ENCODE assay signal across 23 cellular contexts in genomic region chr9:127731938-127732337, GRCh38. TPM values are rescaled to one million over a fixed set of nuclear protein-coding genes. Genes with fewer than 3 reads are reported as not detected.
DNase-seq lines count a peak whose midpoint lies in the region; ATAC-seq and TF ChIP-seq lines count a peak whose summit lies in the region.
"Had no signal": no experiment of that assay in that cellular context is flagged by ENCODE, and none has a peak within 500 bp of the region (broad histone marks: within the 10 kb centered on the region; RNA-seq: fewer than 3 reads in every experiment).

No MANE protein-coding gene starts in this region.

- H3K9me3 ChIP-seq in right cardiac atrium (ENCODE audit: control insufficient read depth, low read length) = no peaks in the 10 kb centered on the region
- no peaks in the 10 kb centered on the region for H3K9me3 ChIP-seq in heart left ventricle
- H3K9me3 ChIP-seq: MG63, Peyer's patch had no signal

- H3K4me3 ChIP-seq in right cardiac atrium (ENCODE audit: low read length) (no peak overlapping the region), heart left ventricle (no peak overlapping the region)
- H3K4me3 ChIP-seq: MG63, Peyer's patch, SK-N-MC had no signal

- H3K36me3 Mint-ChIP-seq in type B pancreatic cell = no peaks in the 10 kb centered on the region

- peaks cover 6% of the 10 kb centered on the region for H3K4me1 ChIP-seq in right cardiac atrium (ENCODE audit: control insufficient read depth, insufficient read depth, low read length)
- peaks cover 0 to 24% (median 13%) of the 10 kb centered on the region in 12 donors for H3K4me1 ChIP-seq in heart left ventricle

- no peak for TF ChIP-seq POLR2A in heart left ventricle (IDR thresholded peaks at IDR 0.05)

- no peak for ATAC-seq in right cardiac atrium
- no peak for ATAC-seq in heart left ventricle

- 65% methylated on average over 16 of the region's 16 CpGs for WGBS in right cardiac atrium
- 72 to 85% (median 77%) methylated on average over 10 to 16 of the region's 16 CpGs for whole genome bisulfite sequencing in heart left ventricle, 4 donors

- TF ChIP-seq CTCF in heart left ventricle (IDR thresholded peaks at IDR 0.05) (no peak), type B pancreatic cell (conservative IDR thresholded peaks at IDR 0.05) (no peak)

- in situ Hi-C loops in KBM-7 (cut with MboI; ENCODE audit: low pct_unique_long_range_greater_than_20kb, low sequenced_read_pairs) = no loop called here

- peaks cover 0 to 23% (median 17%) of the 10 kb centered on the region in 9 donors for H3K36me3 ChIP-seq in heart left ventricle
- H3K36me3 ChIP-seq: MG63 had no signal

- H3K27me3 ChIP-seq in right cardiac atrium (ENCODE audit: control insufficient read depth, insufficient read depth) (no peaks in the 10 kb centered on the region), heart left ventricle (no peaks in the 10 kb centered on the region)
- H3K27me3 ChIP-seq: MG63, Peyer's patch had no signal

- H3K4me3 Mint-ChIP-seq in type B pancreatic cell = no peak overlapping the region
- H3K4me3 Mint-ChIP-seq: CD14-positive monocyte had no signal

- no peaks in the 10 kb centered on the region for H3K9me3 Mint-ChIP-seq in type B pancreatic cell

- intact Hi-C loops in right cardiac atrium (cut with DNase I) = loop anchor here (5.0 to 10.0 kb wide), 4 partner anchors 140 to 193 kb away; partner anchors contain the start of gene AK1 (in 2 of the 4)
- intact Hi-C loops in heart left ventricle (cut with DNase I) = loop anchor here in 9 of 10 donors (2.0 to 10.0 kb wide), 8 partner anchors 65 to 230 kb away; no protein-coding TSS in a partner anchor

- H3K4me1 Mint-ChIP-seq in type B pancreatic cell (ENCODE audit: unreplicated experiment) = peaks cover 11% of the 10 kb centered on the region

- no peak overlapping the region for H3K27ac Mint-ChIP-seq in type B pancreatic cell

- DNase-seq in right cardiac atrium (peak in 2 of 3 donors; percentile 22 to 56), heart left ventricle (no peak), cerebellum (ENCODE audit: low spot score) (peak; percentile 30), type B pancreatic cell (ENCODE audit: extremely low spot score, unreplicated experiment) (peak; percentile 64), NCI-H69 (lab: John Stamatoyannopoulos, UW) (no peak), KBM-7 (no peak)
- DNase-seq: 8988T; DMS79 treated with DMSO at 0.1 percent for 48 hours; Kasumi-1; MG63; NCI-H1048; NCI-H1436 treated with DMSO at 0.1 percent for 48 hours; NCI-H2029; NCI-H2171; NCI-H526 treated with DMSO at 0.1 percent for 48 hours; NK-92 treated with Interleukin-12 subunit alpha and Interleukin-12 subunit beta, amount 100 ng/mL, for 24 hours; Peyer's patch; Right ventricle myocardium superior had no signal

- no peaks in the 10 kb centered on the region for H3K27me3 Mint-ChIP-seq in type B pancreatic cell

- H3K27ac ChIP-seq in right cardiac atrium (ENCODE audit: low read length) (no peak overlapping the region), heart left ventricle (no peak overlapping the region)
- H3K27ac ChIP-seq: Peyer's patch, SK-N-MC had no signal

RNA-seq across cellular contexts. Expression of gene TOR2A, which starts 3.2 kb away (rescaled TPM):
- total RNA-seq in right cardiac atrium (1 to 10 TPM; 3.1 to 3.9 (median 3.5) TPM), heart left ventricle (1 to 10 TPM; 1.7 to 9.2 (median 3.3) TPM), cerebellum (8.3 TPM), type B pancreatic cell (ENCODE audit: low replicate concordance) (21.5 and 21.9 TPM in 2 replicates)
- polyA plus RNA-seq in right cardiac atrium (3.7 TPM), heart left ventricle (1 to 10 TPM; 3.4 to 5.2 TPM)

RNA-seq across cellular contexts. Expression of gene TTC16, which starts 16.1 kb away (rescaled TPM):
- under 1 TPM in 3 of 4 donors, not detected in 1; 0.06 to 0.14 (median 0.11) TPM for total RNA-seq in right cardiac atrium
- polyA plus RNA-seq in right cardiac atrium = 0.14 TPM
- under 1 TPM in 8 of 9 donors, not detected in 1; 0.09 to 0.61 (median 0.24) TPM for total RNA-seq in heart left ventricle
- polyA plus RNA-seq in heart left ventricle = under 1 TPM in 1 of 2 donors, not detected in 1; 0.34 TPM
- total RNA-seq in cerebellum = not detected
- 0.10 TPM in 1 of 2 replicates, not detected in the other for total RNA-seq in type B pancreatic cell (ENCODE audit: low replicate concordance)
- total RNA-seq: H1, HT-29, Peyer's patch had no signal
- polyA plus RNA-seq: AG04450 had no signal

RNA-seq across cellular contexts. Expression of gene PTRH1, which starts 16.5 kb away (rescaled TPM):
- total RNA-seq in right cardiac atrium (10 to 100 TPM in 3 of 4 donors, 1 to 10 TPM in 1; 8.7 to 15.0 (median 11.6) TPM), heart left ventricle (10 to 100 TPM in 7 of 9 donors, 1 to 10 TPM in 2; 7.3 to 30.5 (median 13.5) TPM), cerebellum (9.8 TPM), type B pancreatic cell (ENCODE audit: low replicate concordance) (12.0 and 13.9 TPM in 2 replicates)
- polyA plus RNA-seq in right cardiac atrium (16.3 TPM), heart left ventricle (10 to 100 TPM; 14.0 to 44.7 TPM)

RNA-seq across cellular contexts. Expression of gene CFAP157, which starts 25.1 kb away (rescaled TPM):
- total RNA-seq in right cardiac atrium (not detected), heart left ventricle (under 1 TPM in 2 of 9 donors, not detected in 7; 0.15 to 0.87 TPM), cerebellum (0.27 TPM), type B pancreatic cell (ENCODE audit: low replicate concordance) (0.26 and 8.0 TPM in 2 replicates)
- polyA plus RNA-seq in right cardiac atrium (0.18 TPM), heart left ventricle (under 1 TPM; 0.08 TPM)
- total RNA-seq: H1, Right ventricle myocardium superior had no signal
- polyA plus RNA-seq: AG04450, H1 had no signal

RNA-seq across cellular contexts. Expression of gene SH2D3C, which starts 46.5 kb away (rescaled TPM):
- total RNA-seq in right cardiac atrium = 10 to 100 TPM in 3 of 4 donors, 1 to 10 TPM in 1; 9.4 to 15.5 (median 12.7) TPM
- 17.4 TPM for polyA plus RNA-seq in right cardiac atrium
- 10 to 100 TPM; 13.7 to 38.9 (median 16.9) TPM for total RNA-seq in heart left ventricle
- polyA plus RNA-seq in heart left ventricle = 10 to 100 TPM; 21.1 to 24.8 TPM
- total RNA-seq in cerebellum = 8.5 TPM
- 1.6 and 7.1 TPM in 2 replicates for total RNA-seq in type B pancreatic cell (ENCODE audit: low replicate concordance)
- total RNA-seq: HT-29 had no signal
- polyA plus RNA-seq: AG04450 had no signal

Comparison
In these comparisons a context has a peak if more than half of its experiments do, and no peak if none do; other contexts are left out.
1. DNase-seq: peak in right cardiac atrium (2 of 3), cerebellum (single experiment) and type B pancreatic cell (single experiment); none in heart left ventricle (0 of 5), NCI-H69 (single experiment) and KBM-7 (single experiment).